1 cellular context compared by ENCODE assay signal in genomic region chr3:43338295-43338694, GRCh38.
TF ChIP-seq lines count a peak whose summit lies in the region.

No MANE protein-coding gene starts in this region.

TF ChIP-seq in HEK293, 187 proteins besides CTCF, POLR2A, EP300 and RAD21 (continued from another document):
- TF ChIP-seq, protein P1, sequence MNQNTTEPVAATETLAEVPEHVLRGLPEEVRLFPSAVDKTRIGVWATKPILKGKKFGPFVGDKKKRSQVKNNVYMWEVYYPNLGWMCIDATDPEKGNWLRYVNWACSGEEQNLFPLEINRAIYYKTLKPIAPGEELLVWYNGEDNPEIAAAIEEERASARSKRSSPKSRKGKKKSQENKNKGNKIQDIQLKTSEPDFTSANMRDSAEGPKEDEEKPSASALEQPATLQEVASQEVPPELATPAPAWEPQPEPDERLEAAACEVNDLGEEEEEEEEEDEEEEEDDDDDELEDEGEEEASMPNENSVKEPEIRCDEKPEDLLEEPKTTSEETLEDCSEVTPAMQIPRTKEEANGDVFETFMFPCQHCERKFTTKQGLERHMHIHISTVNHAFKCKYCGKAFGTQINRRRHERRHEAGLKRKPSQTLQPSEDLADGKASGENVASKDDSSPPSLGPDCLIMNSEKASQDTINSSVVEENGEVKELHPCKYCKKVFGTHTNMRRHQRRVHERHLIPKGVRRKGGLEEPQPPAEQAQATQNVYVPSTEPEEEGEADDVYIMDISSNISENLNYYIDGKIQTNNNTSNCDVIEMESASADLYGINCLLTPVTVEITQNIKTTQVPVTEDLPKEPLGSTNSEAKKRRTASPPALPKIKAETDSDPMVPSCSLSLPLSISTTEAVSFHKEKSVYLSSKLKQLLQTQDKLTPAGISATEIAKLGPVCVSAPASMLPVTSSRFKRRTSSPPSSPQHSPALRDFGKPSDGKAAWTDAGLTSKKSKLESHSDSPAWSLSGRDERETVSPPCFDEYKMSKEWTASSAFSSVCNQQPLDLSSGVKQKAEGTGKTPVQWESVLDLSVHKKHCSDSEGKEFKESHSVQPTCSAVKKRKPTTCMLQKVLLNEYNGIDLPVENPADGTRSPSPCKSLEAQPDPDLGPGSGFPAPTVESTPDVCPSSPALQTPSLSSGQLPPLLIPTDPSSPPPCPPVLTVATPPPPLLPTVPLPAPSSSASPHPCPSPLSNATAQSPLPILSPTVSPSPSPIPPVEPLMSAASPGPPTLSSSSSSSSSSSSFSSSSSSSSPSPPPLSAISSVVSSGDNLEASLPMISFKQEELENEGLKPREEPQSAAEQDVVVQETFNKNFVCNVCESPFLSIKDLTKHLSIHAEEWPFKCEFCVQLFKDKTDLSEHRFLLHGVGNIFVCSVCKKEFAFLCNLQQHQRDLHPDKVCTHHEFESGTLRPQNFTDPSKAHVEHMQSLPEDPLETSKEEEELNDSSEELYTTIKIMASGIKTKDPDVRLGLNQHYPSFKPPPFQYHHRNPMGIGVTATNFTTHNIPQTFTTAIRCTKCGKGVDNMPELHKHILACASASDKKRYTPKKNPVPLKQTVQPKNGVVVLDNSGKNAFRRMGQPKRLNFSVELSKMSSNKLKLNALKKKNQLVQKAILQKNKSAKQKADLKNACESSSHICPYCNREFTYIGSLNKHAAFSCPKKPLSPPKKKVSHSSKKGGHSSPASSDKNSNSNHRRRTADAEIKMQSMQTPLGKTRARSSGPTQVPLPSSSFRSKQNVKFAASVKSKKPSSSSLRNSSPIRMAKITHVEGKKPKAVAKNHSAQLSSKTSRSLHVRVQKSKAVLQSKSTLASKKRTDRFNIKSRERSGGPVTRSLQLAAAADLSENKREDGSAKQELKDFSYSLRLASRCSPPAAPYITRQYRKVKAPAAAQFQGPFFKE (tag by site-specific recombination; IDR thresholded peaks at IDR 0.05; ENCODE audit: borderline replicate concordance): no peak
- TF ChIP-seq ZNF658 (tag by site-specific recombination; IDR thresholded peaks at IDR 0.05) (no peak), ZNF433 (tag by site-specific recombination; IDR thresholded peaks at IDR 0.05; ENCODE audit: low read depth) (no peak), ZIC2 (tag by site-specific recombination; IDR thresholded peaks at IDR 0.05) (no peak), ZNF626 (tag by site-specific recombination; IDR thresholded peaks at IDR 0.05) (0 out of 2 replicates have a peak, but pooled peaks have one; percentile 66), ZNF624 (tag by site-specific recombination; IDR thresholded peaks at IDR 0.05) (no peak), ZNF521 (tag by site-specific recombination; IDR thresholded peaks at IDR 0.05) (no peak), KLF10 (tag by site-specific recombination; IDR thresholded peaks at IDR 0.05) (no peak), ZNF10 (tag by site-specific recombination; IDR thresholded peaks at IDR 0.05) (no peak), ZNF211 (tag by site-specific recombination; IDR thresholded peaks at IDR 0.05; ENCODE audit: low read depth) (no peak), SP7 (tag by site-specific recombination; IDR thresholded peaks at IDR 0.05) (no peak), ZBTB8A (tag by site-specific recombination; IDR thresholded peaks at IDR 0.05) (no peak), ZNF777 (tag by site-specific recombination; IDR thresholded peaks at IDR 0.05; ENCODE audit: borderline replicate concordance) (no peak), ZNF121 (tag by site-specific recombination; IDR thresholded peaks at IDR 0.05) (no peak), ZNF398 (tag by site-specific recombination; IDR thresholded peaks at IDR 0.05) (no peak), HIC1 (tag by site-specific recombination; IDR thresholded peaks at IDR 0.05) (no peak), GFI1B (tag by site-specific recombination; IDR thresholded peaks at IDR 0.05) (no peak), ZNF501 (tag by site-specific recombination; IDR thresholded peaks at IDR 0.05) (no peak), ZNF830 (tag by site-specific recombination; IDR thresholded peaks at IDR 0.05; ENCODE audit: low read depth) (no peak), ZNF670 (tag by site-specific recombination; IDR thresholded peaks at IDR 0.05; ENCODE audit: low read depth) (no peak), OSR2 (tag by site-specific recombination; IDR thresholded peaks at IDR 0.05) (no peak), ZNF426 (tag by site-specific recombination; IDR thresholded peaks at IDR 0.05) (no peak), PRDM1 (tag by site-specific recombination; IDR thresholded peaks at IDR 0.05) (no peak), ZNF174 (tag by site-specific recombination; IDR thresholded peaks at IDR 0.05) (no peak), ZNF530 (tag by site-specific recombination; IDR thresholded peaks at IDR 0.05; ENCODE audit: low read depth) (no peak), ZNF776 (tag by site-specific recombination; IDR thresholded peaks at IDR 0.05; ENCODE audit: borderline replicate concordance) (no peak), ZNF529 (tag by site-specific recombination; IDR thresholded peaks at IDR 0.05; ENCODE audit: insufficient replicate concordance) (peak; percentile 37), ZNF2 (tag by site-specific recombination; IDR thresholded peaks at IDR 0.05) (no peak), ZNF280D (tag by site-specific recombination; IDR thresholded peaks at IDR 0.05) (peak; percentile 72; the same call in 1 of the 2 replicates), ZNF155 (tag by site-specific recombination; IDR thresholded peaks at IDR 0.05) (no peak)
- TF ChIP-seq, protein P2, sequence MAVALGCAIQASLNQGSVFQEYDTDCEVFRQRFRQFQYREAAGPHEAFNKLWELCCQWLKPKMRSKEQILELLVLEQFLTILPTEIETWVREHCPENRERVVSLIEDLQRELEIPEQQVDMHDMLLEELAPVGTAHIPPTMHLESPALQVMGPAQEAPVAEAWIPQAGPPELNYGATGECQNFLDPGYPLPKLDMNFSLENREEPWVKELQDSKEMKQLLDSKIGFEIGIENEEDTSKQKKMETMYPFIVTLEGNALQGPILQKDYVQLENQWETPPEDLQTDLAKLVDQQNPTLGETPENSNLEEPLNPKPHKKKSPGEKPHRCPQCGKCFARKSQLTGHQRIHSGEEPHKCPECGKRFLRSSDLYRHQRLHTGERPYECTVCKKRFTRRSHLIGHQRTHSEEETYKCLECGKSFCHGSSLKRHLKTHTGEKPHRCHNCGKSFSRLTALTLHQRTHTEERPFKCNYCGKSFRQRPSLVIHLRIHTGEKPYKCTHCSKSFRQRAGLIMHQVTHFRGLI (tag by site-specific recombination; IDR thresholded peaks at IDR 0.05): no peak
- TF ChIP-seq, protein P3, sequence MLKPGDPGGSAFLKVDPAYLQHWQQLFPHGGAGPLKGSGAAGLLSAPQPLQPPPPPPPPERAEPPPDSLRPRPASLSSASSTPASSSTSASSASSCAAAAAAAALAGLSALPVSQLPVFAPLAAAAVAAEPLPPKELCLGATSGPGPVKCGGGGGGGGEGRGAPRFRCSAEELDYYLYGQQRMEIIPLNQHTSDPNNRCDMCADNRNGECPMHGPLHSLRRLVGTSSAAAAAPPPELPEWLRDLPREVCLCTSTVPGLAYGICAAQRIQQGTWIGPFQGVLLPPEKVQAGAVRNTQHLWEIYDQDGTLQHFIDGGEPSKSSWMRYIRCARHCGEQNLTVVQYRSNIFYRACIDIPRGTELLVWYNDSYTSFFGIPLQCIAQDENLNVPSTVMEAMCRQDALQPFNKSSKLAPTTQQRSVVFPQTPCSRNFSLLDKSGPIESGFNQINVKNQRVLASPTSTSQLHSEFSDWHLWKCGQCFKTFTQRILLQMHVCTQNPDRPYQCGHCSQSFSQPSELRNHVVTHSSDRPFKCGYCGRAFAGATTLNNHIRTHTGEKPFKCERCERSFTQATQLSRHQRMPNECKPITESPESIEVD (tag by site-specific recombination; IDR thresholded peaks at IDR 0.05): no peak
- TF ChIP-seq, protein P4, sequence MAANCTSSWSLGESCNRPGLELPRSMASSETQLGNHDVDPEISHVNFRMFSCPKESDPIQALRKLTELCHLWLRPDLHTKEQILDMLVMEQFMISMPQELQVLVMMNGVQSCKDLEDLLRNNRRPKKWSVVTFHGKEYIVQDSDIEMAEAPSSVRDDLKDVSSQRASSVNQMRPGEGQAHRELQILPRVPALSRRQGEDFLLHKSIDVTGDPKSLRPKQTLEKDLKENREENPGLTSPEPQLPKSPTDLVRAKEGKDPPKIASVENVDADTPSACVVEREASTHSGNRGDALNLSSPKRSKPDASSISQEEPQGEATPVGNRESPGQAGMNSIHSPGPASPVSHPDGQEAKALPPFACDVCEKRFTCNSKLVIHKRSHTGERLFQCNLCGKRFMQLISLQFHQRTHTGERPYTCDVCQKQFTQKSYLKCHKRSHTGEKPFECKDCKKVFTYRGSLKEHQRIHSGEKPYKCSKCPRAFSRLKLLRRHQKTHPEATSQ (tag by site-specific recombination; IDR thresholded peaks at IDR 0.05): no peak
- TF ChIP-seq, protein P5, sequence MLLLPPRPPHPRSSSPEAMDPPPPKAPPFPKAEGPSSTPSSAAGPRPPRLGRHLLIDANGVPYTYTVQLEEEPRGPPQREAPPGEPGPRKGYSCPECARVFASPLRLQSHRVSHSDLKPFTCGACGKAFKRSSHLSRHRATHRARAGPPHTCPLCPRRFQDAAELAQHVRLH (tag by site-specific recombination; IDR thresholded peaks at IDR 0.05): no peak
- TF ChIP-seq, protein P6, sequence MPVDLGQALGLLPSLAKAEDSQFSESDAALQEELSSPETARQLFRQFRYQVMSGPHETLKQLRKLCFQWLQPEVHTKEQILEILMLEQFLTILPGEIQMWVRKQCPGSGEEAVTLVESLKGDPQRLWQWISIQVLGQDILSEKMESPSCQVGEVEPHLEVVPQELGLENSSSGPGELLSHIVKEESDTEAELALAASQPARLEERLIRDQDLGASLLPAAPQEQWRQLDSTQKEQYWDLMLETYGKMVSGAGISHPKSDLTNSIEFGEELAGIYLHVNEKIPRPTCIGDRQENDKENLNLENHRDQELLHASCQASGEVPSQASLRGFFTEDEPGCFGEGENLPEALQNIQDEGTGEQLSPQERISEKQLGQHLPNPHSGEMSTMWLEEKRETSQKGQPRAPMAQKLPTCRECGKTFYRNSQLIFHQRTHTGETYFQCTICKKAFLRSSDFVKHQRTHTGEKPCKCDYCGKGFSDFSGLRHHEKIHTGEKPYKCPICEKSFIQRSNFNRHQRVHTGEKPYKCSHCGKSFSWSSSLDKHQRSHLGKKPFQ (tag by site-specific recombination; IDR thresholded peaks at IDR 0.05): no peak
- TF ChIP-seq, protein P7, sequence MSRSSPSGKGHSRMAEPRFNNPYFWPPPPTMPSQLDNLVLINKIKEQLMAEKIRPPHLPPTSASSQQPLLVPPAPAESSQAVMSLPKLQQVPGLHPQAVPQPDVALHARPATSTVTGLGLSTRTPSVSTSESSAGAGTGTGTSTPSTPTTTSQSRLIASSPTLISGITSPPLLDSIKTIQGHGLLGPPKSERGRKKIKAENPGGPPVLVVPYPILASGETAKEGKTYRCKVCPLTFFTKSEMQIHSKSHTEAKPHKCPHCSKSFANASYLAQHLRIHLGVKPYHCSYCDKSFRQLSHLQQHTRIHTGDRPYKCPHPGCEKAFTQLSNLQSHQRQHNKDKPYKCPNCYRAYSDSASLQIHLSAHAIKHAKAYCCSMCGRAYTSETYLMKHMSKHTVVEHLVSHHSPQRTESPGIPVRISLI (tag by site-specific recombination; IDR thresholded peaks at IDR 0.05): no peak
